8 cellular contexts compared by ENCODE assay signal in the genomic region with DNA sequence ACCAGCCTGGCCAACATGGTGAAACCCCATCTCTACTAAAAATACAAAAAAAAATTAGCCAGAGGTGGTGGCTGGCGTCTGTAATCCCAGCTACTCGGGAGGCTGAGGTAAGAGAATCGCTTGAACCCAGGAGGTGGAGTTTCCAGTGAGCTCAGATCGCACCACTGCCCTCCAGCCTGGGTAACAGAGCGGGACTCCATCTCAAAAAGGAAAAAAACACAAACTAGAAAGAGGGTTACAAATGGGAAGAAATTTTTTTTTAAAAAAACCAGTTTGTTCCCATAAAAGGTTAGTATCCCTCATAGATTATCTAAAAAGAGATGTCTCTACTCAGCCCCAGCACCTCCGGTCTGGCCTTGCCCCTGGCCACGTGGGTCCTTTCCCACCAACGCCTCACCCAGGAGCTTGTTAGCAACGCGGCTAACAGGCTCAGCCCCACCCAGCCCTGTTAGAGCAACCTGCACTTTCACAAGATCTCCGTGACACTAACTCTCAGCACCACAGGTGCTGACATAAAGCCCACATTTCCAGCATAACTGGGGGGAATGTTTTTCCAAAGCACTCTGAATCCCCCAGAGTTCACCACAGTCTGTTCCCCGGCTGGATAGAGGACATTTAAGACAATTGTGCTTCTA. TPM values are rescaled to one million over a fixed set of nuclear protein-coding genes. Genes with fewer than 3 reads are reported as not detected.
DNase-seq lines count a peak whose midpoint lies in the region; ATAC-seq and TF ChIP-seq lines count a peak whose summit lies in the region.

No MANE protein-coding gene starts in this region.

- H3K27me3 ChIP-seq in HUES64 (ENCODE audit: insufficient read depth, low read length): peaks cover 8% of the 10 kb centered on the region
- peaks cover 36% of the 10 kb centered on the region for H3K27me3 ChIP-seq in suprapubic skin
- peaks cover 0 to 73% of the 10 kb centered on the region in 2 donors for H3K27me3 ChIP-seq in tibial nerve

- no peak for TF ChIP-seq CTCF in suprapubic skin (IDR thresholded peaks at IDR 0.05)
- no peak for TF ChIP-seq CTCF in tibial nerve (IDR thresholded peaks at IDR 0.05)

- TF ChIP-seq EP300 in suprapubic skin (IDR thresholded peaks at IDR 0.05) (no peak), tibial nerve (IDR thresholded peaks at IDR 0.05) (no peak)

- WGBS in HUES64: 2% methylated on average over 10 of the region's 12 CpGs
- 16% methylated on average over 12 of the region's 12 CpGs for WGBS in suprapubic skin
- WGBS in tibial nerve, 2 donors: 26 to 28% methylated on average over 12 of the region's 12 CpGs

- no peak for ATAC-seq in HG03196 (IDR thresholded peaks at IDR 0.05; ENCODE audit: unreplicated experiment)
- no peak for ATAC-seq in HG03442 (IDR thresholded peaks at IDR 0.05; ENCODE audit: unreplicated experiment)

- in situ Hi-C loops in ACHN (cut with HindIII; ENCODE audit: low pct_ligation_motif_present, low pct_unique_long_range_greater_than_20kb, low sequenced_read_pairs): no loop called here

- TF ChIP-seq POLR2A in suprapubic skin (IDR thresholded peaks at IDR 0.05) (no peak), tibial nerve (IDR thresholded peaks at IDR 0.05) (no peak)

- DNase-seq in ACHN: peak; percentile 22
- peak; percentile 41 for DNase-seq in activated naive CD4-positive, alpha-beta T cell treated with Interleukin-2 at 50 U/mL for 16 hours
- DNase-seq in kidney tubule cell (ENCODE audit: low spot score): peak; percentile 83
- DNase-seq in suprapubic skin (ENCODE audit: low spot score in 2 of 2): no peak
- no peak for DNase-seq in tibial nerve (ENCODE audit: low spot score in 2 of 2)

- H3K9ac ChIP-seq in HUES64 (ENCODE audit: low read depth, low read length): peak overlapping the region; percentile 94

- H3K4me3 ChIP-seq in HUES64 (ENCODE audit: low read length) (peak overlapping the region; percentile 82), suprapubic skin (peak overlapping the region; percentile 51), tibial nerve (peak overlapping the region in 2 of 4 donors; percentile 34 to 48)

- peaks cover 14% of the 10 kb centered on the region for H3K4me1 ChIP-seq in HUES64 (ENCODE audit: insufficient read depth, low read length)
- H3K4me1 ChIP-seq in suprapubic skin: peaks cover 28% of the 10 kb centered on the region
- H3K4me1 ChIP-seq in tibial nerve: peaks cover 0 to 18% (median 2%) of the 10 kb centered on the region in 4 donors

- peaks cover 40% of the 10 kb centered on the region for H3K36me3 ChIP-seq in HUES64 (ENCODE audit: insufficient read depth, low read length)
- no peaks in the 10 kb centered on the region for H3K36me3 ChIP-seq in suprapubic skin
- H3K36me3 ChIP-seq in tibial nerve: no peaks in the 10 kb centered on the region

- no peaks in the 10 kb centered on the region for H3K9me3 ChIP-seq in HUES64 (ENCODE audit: insufficient read depth, low read depth, low read length)
- H3K9me3 ChIP-seq in suprapubic skin: no peaks in the 10 kb centered on the region
- H3K9me3 ChIP-seq in tibial nerve: no peaks in the 10 kb centered on the region

- H3K27ac ChIP-seq in HUES64 (ENCODE audit: low read depth, low read length) (peak overlapping the region; percentile 93), suprapubic skin (peak overlapping the region; percentile 81), tibial nerve (no peak overlapping the region)

RNA-seq across cellular contexts. Expression of gene DMKN, which starts 4.3 kb away (rescaled TPM):
- polyA plus RNA-seq in HUES64 (2013, experiment 1 of 2): 210 TPM
- polyA plus RNA-seq in HUES64 (2013, experiment 2 of 2): 197 TPM
- 1,000 to 10,000 TPM; 2,237 to 6,229 (median 5,437) TPM for total RNA-seq in suprapubic skin
- 10 to 100 TPM in 3 of 4 donors, 1 to 10 TPM in 1; 8.2 to 33.5 (median 26.5) TPM for total RNA-seq in tibial nerve

RNA-seq across cellular contexts. Expression of gene KRTDAP, which starts 18.9 kb away (rescaled TPM):
- polyA plus RNA-seq in HUES64 (2013, experiment 1 of 2): not detected
- not detected for polyA plus RNA-seq in HUES64 (2013, experiment 2 of 2)
- total RNA-seq in suprapubic skin (over 10,000 TPM in 2 of 4 donors, 1,000 to 10,000 TPM in 2; 1,056 to 12,237 (median 8,197) TPM), tibial nerve (not detected)

RNA-seq across cellular contexts. Expression of gene SBSN, which starts 19.0 kb away (rescaled TPM):
- not detected for polyA plus RNA-seq in HUES64 (2013, experiment 1 of 2)
- polyA plus RNA-seq in HUES64 (2013, experiment 2 of 2): not detected
- 1,000 to 10,000 TPM in 3 of 4 donors, 100 to 1,000 TPM in 1; 308 to 1,594 (median 1,430) TPM for total RNA-seq in suprapubic skin
- not detected for total RNA-seq in tibial nerve

RNA-seq across cellular contexts. Expression of gene GAPDHS, which starts 24.1 kb away (rescaled TPM):
- not detected for polyA plus RNA-seq in HUES64 (2013, experiment 1 of 2)
- polyA plus RNA-seq in HUES64 (2013, experiment 2 of 2): not detected
- total RNA-seq in suprapubic skin (1 to 10 TPM; 4.1 to 8.4 (median 6.4) TPM), tibial nerve (not detected)

RNA-seq across cellular contexts. Expression of gene TMEM147, which starts 36.3 kb away (rescaled TPM):
- polyA plus RNA-seq in HUES64 (2013, experiment 1 of 2): 110 TPM
- polyA plus RNA-seq in HUES64 (2013, experiment 2 of 2): 114 TPM
- total RNA-seq in suprapubic skin: 100 to 1,000 TPM in 3 of 4 donors, 10 to 100 TPM in 1; 67.5 to 158 (median 118) TPM
- total RNA-seq in tibial nerve: 100 to 1,000 TPM in 1 of 4 donors, 10 to 100 TPM in 3; 63.8 to 103 (median 68.2) TPM

Comparison
In these comparisons a context has a peak if more than half of its experiments do, and no peak if none do; other contexts are left out.
1. DNase-seq: peak in ACHN (single experiment), activated naive CD4-positive, alpha-beta T cell treated with Interleukin-2 at 50 U/mL for 16 hours (single experiment) and kidney tubule cell (single experiment); none in suprapubic skin (0 of 2) and tibial nerve (0 of 2).
2. H3K27ac ChIP-seq: peak in HUES64 (single experiment) and suprapubic skin (single experiment); none in tibial nerve (0 of 4).
3. RNA of gene DMKN, which starts 4.3 kb away (total RNA-seq): 2,237 to 6,229 TPM in suprapubic skin; 8.2 to 33.5 TPM in tibial nerve; every median in the first group is over 10 times any median in the second.
4. RNA of gene KRTDAP, which starts 18.9 kb away (total RNA-seq): 1,056 to 12,237 TPM in suprapubic skin; not detected in tibial nerve; every median in the first group is over 1,000 times any median in the second.
5. RNA of gene SBSN, which starts 19.0 kb away (total RNA-seq): 308 to 1,594 TPM in suprapubic skin; not detected in tibial nerve; every median in the first group is over 100 times any median in the second.